1 cellular context compared by ENCODE assay signal in genomic region chr15:64948916-64949315, GRCh38.
TF ChIP-seq lines count a peak whose summit lies in the region.

No MANE protein-coding gene starts in this region.

TF ChIP-seq in HepG2, 621 proteins besides CTCF, POLR2A, EP300 and RAD21:
- TF ChIP-seq NR2F6 (IDR thresholded peaks at IDR 0.05) (no peak), NR2F6 (CRISPR knock-in tag; IDR thresholded peaks at IDR 0.05) (0 out of 2 replicates have a peak, but pooled peaks have one; percentile 41), HNRNPL (IDR thresholded peaks at IDR 0.05; ENCODE audit: low read depth, low read length) (0 out of 2 replicates have a peak, but pooled peaks have one; percentile 24), ZNF512 (CRISPR knock-in tag; IDR thresholded peaks at IDR 0.05) (peak; percentile 48; the same call in 1 of the 2 replicates), ZNF503 (CRISPR knock-in tag; IDR thresholded peaks at IDR 0.05) (no peak)
- TF ChIP-seq, protein P1, sequence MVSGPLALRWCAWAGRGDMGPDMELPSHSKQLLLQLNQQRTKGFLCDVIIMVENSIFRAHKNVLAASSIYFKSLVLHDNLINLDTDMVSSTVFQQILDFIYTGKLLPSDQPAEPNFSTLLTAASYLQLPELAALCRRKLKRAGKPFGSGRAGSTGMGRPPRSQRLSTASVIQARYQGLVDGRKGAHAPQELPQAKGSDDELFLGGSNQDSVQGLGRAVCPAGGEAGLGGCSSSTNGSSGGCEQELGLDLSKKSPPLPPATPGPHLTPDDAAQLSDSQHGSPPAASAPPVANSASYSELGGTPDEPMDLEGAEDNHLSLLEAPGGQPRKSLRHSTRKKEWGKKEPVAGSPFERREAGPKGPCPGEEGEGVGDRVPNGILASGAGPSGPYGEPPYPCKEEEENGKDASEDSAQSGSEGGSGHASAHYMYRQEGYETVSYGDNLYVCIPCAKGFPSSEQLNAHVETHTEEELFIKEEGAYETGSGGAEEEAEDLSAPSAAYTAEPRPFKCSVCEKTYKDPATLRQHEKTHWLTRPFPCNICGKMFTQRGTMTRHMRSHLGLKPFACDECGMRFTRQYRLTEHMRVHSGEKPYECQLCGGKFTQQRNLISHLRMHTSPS (CRISPR knock-in tag; IDR thresholded peaks at IDR 0.05; ENCODE audit: low read depth): 0 out of 2 replicates have a peak, but pooled peaks have one; percentile 19
